In genomic region chr1:101323530-101323929, GRCh38 we compare ENCODE assay signal across 15 cellular contexts.
DNase-seq lines count a peak whose midpoint lies in the region; ATAC-seq and TF ChIP-seq lines count a peak whose summit lies in the region.
"Had no signal": no experiment of that assay in that cellular context is flagged by ENCODE, and none has a peak within 500 bp of the region (broad histone marks: within the 10 kb centered on the region; RNA-seq: fewer than 3 reads in every experiment).

No MANE protein-coding gene starts in this region.

- no peak overlapping the region for H3K4me3 ChIP-seq in brain microvascular endothelial cell (ENCODE audit: low read depth, low read length)
- H3K4me3 ChIP-seq: BLaER1 treated with 17β-estradiol and CSF1 and Interleukin-3, amounts not matched to agents 10 nM and 100 nM had no signal

- no peak for ATAC-seq in HG03520 (IDR thresholded peaks at IDR 0.05; ENCODE audit: unreplicated experiment)
- ATAC-seq: CD8-positive, alpha-beta T cell had no signal

- DNase-seq in NCI-H146 (lab: John Stamatoyannopoulos, UW) (peak; percentile 59), NCI-H146 treated with DMSO at 0.1 percent for 48 hours (lab: John Stamatoyannopoulos, UW; ENCODE audit: unreplicated experiment) (no peak), NCI-H748 (lab: John Stamatoyannopoulos, UW; ENCODE audit: unreplicated experiment) (peak; percentile 83), retina (peak; percentile 26), brain microvascular endothelial cell (no peak), NCI-H82 treated with DMSO at 0.1 percent for 48 hours (lab: John Stamatoyannopoulos, UW; ENCODE audit: unreplicated experiment) (no peak)
- DNase-seq: 8988T; Calu3; CD8-positive, alpha-beta T cell; DMS79 treated with DMSO at 0.1 percent for 48 hours; GF-D8; H9 had no signal

- H3K9me3 ChIP-seq in KOPT-K1 (ENCODE audit: insufficient read depth, low read length, poor library complexity, severe bottlenecking) = peaks cover 5% of the 10 kb centered on the region

- in situ Hi-C loops in brain microvascular endothelial cell (cut with HindIII; ENCODE audit: low pct_ligation_motif_present, low sequenced_read_pairs) = no loop called here

- H3K27ac ChIP-seq in KOPT-K1 (ENCODE audit: low read depth, low read length, poor library complexity, severe bottlenecking) = peak overlapping the region; percentile 12
- no peak overlapping the region for H3K27ac ChIP-seq in brain microvascular endothelial cell
- H3K27ac ChIP-seq: BLaER1 treated with 17β-estradiol and CSF1 and Interleukin-3, amounts not matched to agents 10 nM and 100 nM had no signal

- no peak for TF ChIP-seq CTCF in brain microvascular endothelial cell (IDR thresholded peaks at IDR 0.05; ENCODE audit: low read depth, low read length, missing control alignments)

- H3K36me3 ChIP-seq in KOPT-K1 (ENCODE audit: insufficient read depth, low read length) = no peaks in the 10 kb centered on the region
- no peaks in the 10 kb centered on the region for H3K36me3 ChIP-seq in brain microvascular endothelial cell (replicated peaks)
- H3K36me3 ChIP-seq: BLaER1 treated with 17β-estradiol and CSF1 and Interleukin-3, amounts not matched to agents 10 nM and 100 nM had no signal

- H3K27me3 ChIP-seq in brain microvascular endothelial cell (replicated peaks) = no peaks in the 10 kb centered on the region
- H3K27me3 ChIP-seq: BLaER1 treated with 17β-estradiol and CSF1 and Interleukin-3, amounts not matched to agents 10 nM and 100 nM had no signal

Comparison
In these comparisons a context has a peak if more than half of its experiments do, and no peak if none do; other contexts are left out.
1. DNase-seq: peak in NCI-H146 (single experiment), NCI-H748 (single experiment) and retina (single experiment); none in NCI-H146 treated with DMSO at 0.1 percent for 48 hours (single experiment), brain microvascular endothelial cell (single experiment) and NCI-H82 treated with DMSO at 0.1 percent for 48 hours (single experiment).